ENCODE assay signal across 1 cellular context in the genomic region with DNA sequence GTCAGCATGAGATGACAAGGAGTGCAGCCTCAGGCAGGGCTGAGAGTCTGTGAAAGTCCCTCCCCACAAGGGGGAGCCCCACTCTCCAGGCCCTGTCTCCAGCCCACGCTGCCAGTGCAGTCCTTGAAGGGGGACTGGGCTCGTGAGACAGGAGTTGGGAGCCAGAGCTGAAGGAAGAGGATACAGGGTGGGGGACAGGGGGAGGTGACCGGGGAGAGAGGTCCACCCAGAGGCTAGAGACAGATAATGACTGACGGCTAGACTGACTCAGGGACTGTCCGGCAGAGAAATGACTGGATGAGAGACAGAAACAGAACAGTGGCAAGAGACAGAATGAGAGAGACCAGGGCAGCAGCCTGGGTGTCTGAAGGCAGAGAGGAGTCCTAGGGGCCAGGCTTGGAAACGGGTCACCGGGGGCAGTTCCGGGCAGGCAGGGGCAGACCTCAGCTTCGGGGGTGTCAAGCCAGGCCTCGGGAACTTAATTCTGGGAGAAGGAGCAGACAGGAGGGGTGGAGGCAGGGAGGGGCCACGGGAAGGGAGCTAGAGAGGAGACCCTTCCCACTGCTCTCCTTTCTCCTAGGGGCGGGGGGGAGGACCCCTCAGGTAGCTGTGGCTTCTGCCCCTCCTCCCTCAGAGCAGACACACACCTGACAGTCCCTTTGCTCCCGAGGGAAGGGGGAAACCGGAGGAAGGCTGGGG.
TF ChIP-seq lines count a peak whose summit lies in the region.

No MANE protein-coding gene starts in this region.

TF ChIP-seq in endothelial cell of umbilical vein, 7 proteins besides CTCF, POLR2A, EP300 and RAD21:
- TF ChIP-seq POLR2AphosphoS5 (IDR thresholded peaks at IDR 0.05; ENCODE audit: insufficient read depth, low read depth, low read length) (no peak), EZH2 (IDR thresholded peaks at IDR 0.05; ENCODE audit: borderline replicate concordance, low read depth, low read length, severe bottlenecking) (no peak), FOS (IDR thresholded peaks at IDR 0.05; ENCODE audit: borderline replicate concordance, insufficient read depth, low read length) (no peak), JUN (IDR thresholded peaks at IDR 0.05; ENCODE audit: borderline replicate concordance, insufficient read depth, insufficient read length, low read depth) (no peak), GATA2 (IDR thresholded peaks at IDR 0.05; ENCODE audit: insufficient read depth, insufficient read length, low read depth, low read length) (no peak), MYC (IDR thresholded peaks at IDR 0.05; ENCODE audit: low read depth, low read length) (no peak)
- TF ChIP-seq, protein P1, sequence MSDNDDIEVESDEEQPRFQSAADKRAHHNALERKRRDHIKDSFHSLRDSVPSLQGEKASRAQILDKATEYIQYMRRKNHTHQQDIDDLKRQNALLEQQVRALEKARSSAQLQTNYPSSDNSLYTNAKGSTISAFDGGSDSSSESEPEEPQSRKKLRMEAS (IDR thresholded peaks at IDR 0.05; ENCODE audit: insufficient read depth, insufficient read length) = no peak
TF ChIP-seq in endothelial cell of umbilical vein: peak in this region for 0.
